16 cellular contexts compared by ENCODE assay signal in the genomic region with DNA sequence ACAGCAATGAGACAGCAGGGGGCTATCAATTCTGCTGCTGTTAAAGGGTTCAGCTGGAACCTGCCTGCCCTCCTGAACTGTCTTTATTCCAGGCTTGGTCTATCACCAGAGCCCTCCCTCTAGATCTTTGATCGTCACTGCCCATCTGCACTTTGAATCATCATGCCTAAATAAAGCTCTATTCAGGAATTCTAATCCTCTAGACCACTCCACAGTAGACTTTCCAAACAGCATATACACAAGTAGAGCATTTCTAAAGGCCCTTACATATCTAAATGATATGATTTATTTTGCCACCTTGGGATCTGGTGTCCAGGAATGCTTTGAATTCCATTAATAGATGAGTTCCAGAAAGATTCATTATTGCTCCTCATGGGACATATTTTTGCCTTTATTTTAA.
DNase-seq lines count a peak whose midpoint lies in the region; TF ChIP-seq lines count a peak whose summit lies in the region.
"Had no signal": no experiment of that assay in that cellular context is flagged by ENCODE, and none has a peak within 500 bp of the region (broad histone marks: within the 10 kb centered on the region; RNA-seq: fewer than 3 reads in every experiment).

No MANE protein-coding gene starts in this region.

- H3K4me1 ChIP-seq in BLaER1 (peaks cover 14% of the 10 kb centered on the region), Loucy (ENCODE audit: insufficient read depth, low read length, poor library complexity, severe bottlenecking) (no peaks in the 10 kb centered on the region)
- H3K4me1 ChIP-seq: A549, HAP-1 had no signal

- no peaks in the 10 kb centered on the region; the same call in 1 of the 2 replicates for H3K9me2 ChIP-seq in Loucy (replicated peaks; ENCODE audit: low read depth, low read length)

- CTCF ChIA-PET in RWPE1 (lab: Yijun Ruan, JAX): no interaction called here

- H3K4me2 ChIP-seq in BLaER1 (peak overlapping the region; percentile 20; the same call in 1 of the 2 replicates), Loucy (ENCODE audit: low read depth, low read length, poor library complexity, severe bottlenecking) (peak overlapping the region; percentile 30)
- H3K4me2 ChIP-seq: A549 had no signal

- DNase-seq in NCI-H1092 treated with DMSO at 0.1 percent for 48 hours (lab: John Stamatoyannopoulos, UW) (peak; percentile 13), NCI-H1092 (lab: John Stamatoyannopoulos, UW) (no peak), left kidney (ENCODE audit: low read depth, low spot score) (peak; percentile 19), NCI-H128 (lab: John Stamatoyannopoulos, UW; ENCODE audit: unreplicated experiment) (no peak), OCI-M1 (lab: John Stamatoyannopoulos, UW) (no peak), RWPE1 (ENCODE audit: low spot score) (no peak)
- DNase-seq: AML-193; Calu3; CD8-positive, alpha-beta T cell; DMS79 treated with DMSO at 0.1 percent for 48 hours; GM23248 had no signal

- H3K9me3 ChIP-seq in BLaER1 (no peaks in the 10 kb centered on the region), Loucy (ENCODE audit: insufficient read depth, low read depth, low read length) (no peaks in the 10 kb centered on the region)
- H3K9me3 ChIP-seq: A549, HAP-1 had no signal

- H3K27me3 ChIP-seq in BLaER1 (no peaks in the 10 kb centered on the region), Loucy (ENCODE audit: insufficient read depth, low read length, poor library complexity, severe bottlenecking) (no peaks in the 10 kb centered on the region)

- no peak overlapping the region for H3K27ac ChIP-seq in BLaER1
- no peak overlapping the region for H3K27ac ChIP-seq in RWPE1
- H3K27ac ChIP-seq: 22Rv1, A549, GM23248 had no signal

- no peak overlapping the region for H2AFZ ChIP-seq in Loucy (ENCODE audit: low read length)
- H2AFZ ChIP-seq: GM23248 had no signal

- POLR2A ChIA-PET in RWPE1 (lab: Yijun Ruan, JAX; ENCODE audit: low non-redundant PET): no interaction called here

- TF ChIP-seq CTCF in Loucy (conservative IDR thresholded peaks at IDR 0.05; ENCODE audit: low read length): no peak
- no peak for TF ChIP-seq CTCF in RWPE1 (conservative IDR thresholded peaks at IDR 0.05; ENCODE audit: low read depth)

- no peak overlapping the region for H3K9ac ChIP-seq in BLaER1
- H3K9ac ChIP-seq in Loucy (ENCODE audit: low read depth, low read length, poor library complexity, severe bottlenecking): no peak overlapping the region
- H3K9ac ChIP-seq: GM23248 had no signal

- H4K20me1 ChIP-seq in BLaER1 (no peaks in the 10 kb centered on the region), Loucy (ENCODE audit: insufficient read depth, low read length, poor library complexity, severe bottlenecking) (no peaks in the 10 kb centered on the region)

- H3K4me3 ChIP-seq in BLaER1: no peak overlapping the region
- no peak overlapping the region for H3K4me3 ChIP-seq in Loucy (ENCODE audit: low read length, poor library complexity, severe bottlenecking)
- H3K4me3 ChIP-seq: A549, GM23248, HAP-1 had no signal

- H3K79me2 ChIP-seq in Loucy (ENCODE audit: insufficient read depth, low read length): no peaks in the 10 kb centered on the region

- H3K36me3 ChIP-seq in BLaER1 (no peaks in the 10 kb centered on the region), Loucy (ENCODE audit: insufficient read depth, low read length) (no peaks in the 10 kb centered on the region)
- H3K36me3 ChIP-seq: HAP-1 had no signal

- H3F3A ChIP-seq in Loucy (ENCODE audit: low read depth): no peaks in the 10 kb centered on the region

Comparison
In these comparisons a context has a peak if more than half of its experiments do, and no peak if none do; other contexts are left out.
1. DNase-seq: peak in NCI-H1092 treated with DMSO at 0.1 percent for 48 hours (single experiment) and left kidney (single experiment); none in NCI-H1092 (single experiment), NCI-H128 (single experiment), OCI-M1 (single experiment) and RWPE1 (single experiment).